ENCODE assay signal across 25 cellular contexts in genomic region chr6:158413028-158413427, GRCh38.
DNase-seq lines count a peak whose midpoint lies in the region; ATAC-seq and TF ChIP-seq lines count a peak whose summit lies in the region.
"Had no signal": no experiment of that assay in that cellular context is flagged by ENCODE, and none has a peak within 500 bp of the region (broad histone marks: within the 10 kb centered on the region; RNA-seq: fewer than 3 reads in every experiment).

No MANE protein-coding gene starts in this region.

- POLR2A ChIA-PET in activated CD4-positive, alpha-beta memory T cell treated with anti-CD3 and anti-CD28 coated beads for 36 hours (lab: Charles Lee) = no interaction called here

- peak overlapping the region; percentile 23 for H3K27ac ChIP-seq in cingulate gyrus (ENCODE audit: low read depth, low read length)
- H3K27ac ChIP-seq in temporal lobe (ENCODE audit: low read depth, low read length) = peak overlapping the region; percentile 57
- H3K27ac ChIP-seq: RWPE1 had no signal

- CTCF ChIA-PET in activated CD4-positive, alpha-beta memory T cell treated with anti-CD3 and anti-CD28 coated beads for 36 hours (lab: Charles Lee) = interaction anchor here (1.6 kb wide), 1 partner anchor 192 kb away, joined by 4 read pairs; no protein-coding TSS in a partner anchor

- DNase-seq in activated naive CD4-positive, alpha-beta T cell treated with anti-CD3 and anti-CD28 coated beads, Interleukin-2, amount 50 U/mL, for 72 hours (ENCODE audit: low spot score in 2 of 2) = no peak
- DNase-seq in activated naive CD4-positive, alpha-beta T cell (lab: John Stamatoyannopoulos, UW) = no peak
- DNase-seq in nephron progenitor cell = no peak
- DNase-seq in activated CD4-positive, alpha-beta memory T cell treated with anti-CD3 and anti-CD28 coated beads for 36 hours = no peak
- no peak for DNase-seq in NCI-H2227 treated with DMSO at 0.1 percent for 48 hours (lab: John Stamatoyannopoulos, UW)
- DNase-seq in NCI-H446 treated with DMSO at 0.1 percent for 48 hours (lab: John Stamatoyannopoulos, UW) = no peak
- DNase-seq: 8988T, ACHN, BE2C, DMS153, DND-41, Kasumi-1, NCI-H1105 treated with DMSO at 0.1 percent for 48 hours, NCI-H146, NCI-H1930, NCI-H2107, NCI-H446, NCI-H526, SHP77 treated with DMSO at 0.1 percent for 48 hours had no signal

- peaks cover 5 to 15% of the 10 kb centered on the region in 2 donors for H3K36me3 Mint-ChIP-seq in activated naive CD4-positive, alpha-beta T cell treated with anti-CD3 and anti-CD28 coated beads, Interleukin-2, amount 50 U/mL, for 72 hours
- H3K36me3 Mint-ChIP-seq in nephron progenitor cell (ENCODE audit: low read depth) = peaks cover 53% of the 10 kb centered on the region
- H3K36me3 Mint-ChIP-seq in activated CD4-positive, alpha-beta memory T cell treated with anti-CD3 and anti-CD28 coated beads for 36 hours = peaks cover 6% of the 10 kb centered on the region

- no peak for ATAC-seq in activated naive CD4-positive, alpha-beta T cell treated with anti-CD3 and anti-CD28 coated beads, Interleukin-2, amount 50 U/mL, for 72 hours
- ATAC-seq: HepG2, K562, Panc1 had no signal

- H3K9me3 Mint-ChIP-seq in activated naive CD4-positive, alpha-beta T cell treated with anti-CD3 and anti-CD28 coated beads, Interleukin-2, amount 50 U/mL, for 72 hours = no peaks in the 10 kb centered on the region
- H3K9me3 Mint-ChIP-seq in nephron progenitor cell = no peaks in the 10 kb centered on the region
- H3K9me3 Mint-ChIP-seq in activated CD4-positive, alpha-beta memory T cell treated with anti-CD3 and anti-CD28 coated beads for 36 hours = no peaks in the 10 kb centered on the region

- TF ChIP-seq CTCF in nephron progenitor cell (IDR thresholded peaks at IDR 0.05) = no peak

- no peaks in the 10 kb centered on the region for H3K27me3 Mint-ChIP-seq in nephron progenitor cell (ENCODE audit: low read depth, poor library complexity)
- no peaks in the 10 kb centered on the region for H3K27me3 Mint-ChIP-seq in activated CD4-positive, alpha-beta memory T cell treated with anti-CD3 and anti-CD28 coated beads for 36 hours

- no peak overlapping the region for H3K4me3 Mint-ChIP-seq in nephron progenitor cell
- H3K4me3 Mint-ChIP-seq in activated CD4-positive, alpha-beta memory T cell treated with anti-CD3 and anti-CD28 coated beads for 36 hours = no peak overlapping the region

- H3K4me1 Mint-ChIP-seq in nephron progenitor cell = peaks cover 14% of the 10 kb centered on the region
- no peaks in the 10 kb centered on the region for H3K4me1 Mint-ChIP-seq in activated CD4-positive, alpha-beta memory T cell treated with anti-CD3 and anti-CD28 coated beads for 36 hours (ENCODE audit: low read depth)

- peak overlapping the region; percentile 9 to 85 for H3K27ac Mint-ChIP-seq in activated naive CD4-positive, alpha-beta T cell treated with anti-CD3 and anti-CD28 coated beads, Interleukin-2, amount 50 U/mL, for 72 hours
- H3K27ac Mint-ChIP-seq in nephron progenitor cell = peak overlapping the region; percentile 84
- no peak overlapping the region for H3K27ac Mint-ChIP-seq in activated CD4-positive, alpha-beta memory T cell treated with anti-CD3 and anti-CD28 coated beads for 36 hours

- intact Hi-C loops in activated CD4-positive, alpha-beta memory T cell treated with anti-CD3 and anti-CD28 coated beads for 36 hours (cut with micrococcal nuclease) = no loop called here
